Comparison of ENCODE assay signal across 1 cellular context in genomic region chr5:37738057-37738691, GRCh38.
TF ChIP-seq lines count a peak whose summit lies in the region.

No MANE protein-coding gene starts in this region.

TF ChIP-seq in HepG2, 621 proteins besides CTCF, POLR2A, EP300 and RAD21 (continued from another document):
- TF ChIP-seq NAIF1 (CRISPR knock-in tag; IDR thresholded peaks at IDR 0.05; ENCODE audit: borderline replicate concordance), result no peak
- no peak for TF ChIP-seq ZNF292 (CRISPR knock-in tag; IDR thresholded peaks at IDR 0.05; ENCODE audit: borderline replicate concordance, low read depth)
- no peak for TF ChIP-seq ZGPAT (CRISPR knock-in tag; IDR thresholded peaks at IDR 0.05)
- TF ChIP-seq PBX3 (CRISPR knock-in tag; IDR thresholded peaks at IDR 0.05; ENCODE audit: borderline replicate concordance), result no peak
- no peak for TF ChIP-seq PHF8 (CRISPR knock-in tag; IDR thresholded peaks at IDR 0.05)
TF ChIP-seq in HepG2: peak in this region for 0.
